In the genomic region with DNA sequence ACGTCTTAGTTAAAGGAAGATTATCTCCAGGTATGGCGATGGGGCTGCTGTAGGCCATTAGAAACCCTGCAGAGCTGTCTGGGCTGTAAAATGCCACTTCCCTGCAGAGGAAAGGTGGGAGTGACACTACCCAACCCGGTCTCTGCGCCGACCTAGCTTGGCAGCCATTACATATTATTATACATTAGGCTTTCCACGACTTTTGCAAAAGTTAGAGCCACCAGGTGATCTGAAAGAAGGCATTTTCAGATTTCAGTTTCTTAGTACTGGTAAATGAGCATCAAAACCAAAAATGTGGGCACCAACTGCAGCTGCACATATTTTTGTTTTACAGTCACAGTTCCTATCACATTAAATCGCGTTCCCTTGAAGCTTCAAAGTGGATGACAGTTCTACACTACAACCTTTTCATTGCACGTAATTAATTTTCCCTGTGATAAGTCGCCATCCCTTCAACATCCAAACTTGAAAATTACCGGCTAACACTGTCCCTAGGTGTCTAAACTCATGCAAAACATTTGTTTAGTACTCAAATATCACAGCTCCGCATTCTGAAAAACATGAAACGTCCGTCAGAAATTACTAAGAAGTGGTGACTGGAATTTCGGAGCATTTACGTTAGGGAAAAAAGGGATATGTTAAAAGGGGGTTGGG, we compare ENCODE assay signal across 8 cellular contexts.
DNase-seq lines count a peak whose midpoint lies in the region; ATAC-seq, FAIRE-seq and TF ChIP-seq lines count a peak whose summit lies in the region.

No MANE protein-coding gene starts in this region.

- H3K4me2 ChIP-seq in keratinocyte (ENCODE audit: control insufficient read depth, extremely low read depth, insufficient read depth, low read depth, low read length): peak overlapping the region; percentile 96

- no peak for DNase-seq in heart right ventricle
- DNase-seq in Right ventricle myocardium superior: no peak
- DNase-seq in keratinocyte (ENCODE audit: low read depth, low spot score): no peak
- no peak for DNase-seq in upper lobe of left lung
- no peak for DNase-seq in GM13977 (ENCODE audit: low spot score)
- no peak for DNase-seq in GM12892 (ENCODE audit: insufficient read length)
- DNase-seq in thyroid gland: no peak

- no peaks in the 10 kb centered on the region for H3K79me2 ChIP-seq in keratinocyte (ENCODE audit: control insufficient read depth, insufficient read depth, low read length)

- H3K4me1 ChIP-seq in heart right ventricle: peaks cover 0 to 32% (median 13%) of the 10 kb centered on the region in 9 donors
- peaks cover 47% of the 10 kb centered on the region for H3K4me1 ChIP-seq in keratinocyte (ENCODE audit: control insufficient read depth, extremely low read depth, insufficient read depth, low read length)
- H3K4me1 ChIP-seq in upper lobe of left lung: peaks cover 16 to 35% (median 27%) of the 10 kb centered on the region in 4 donors
- H3K4me1 ChIP-seq in thyroid gland: peaks cover 17 to 21% of the 10 kb centered on the region in 2 donors

- H3K4me3 ChIP-seq in heart right ventricle (peak overlapping the region in 6 of 10 donors; percentile 41 to 57 (median 54)), WI38 (ENCODE audit: low read depth, low read length) (peak overlapping the region; percentile 46), keratinocyte (ENCODE audit: control insufficient read depth in 2 of 3, extremely low read depth in 1 of 3, insufficient read depth in 2 of 3, low read depth in 1 of 3, low read length in 3 of 3) (peak overlapping the region; percentile 20 to 65 (median 64)), upper lobe of left lung (no peak overlapping the region), thyroid gland (replicated peaks in 1 of 3) (no peak overlapping the region)

- H3K27ac ChIP-seq in heart right ventricle (peak overlapping the region in 9 of 10 donors; percentile 81 to 91 (median 87)), keratinocyte (ENCODE audit: control insufficient read depth, insufficient read depth, low read length) (peak overlapping the region; percentile 89), upper lobe of left lung (peak overlapping the region; percentile 83 to 87 (median 85)), thyroid gland (no peak overlapping the region)

- peak overlapping the region; percentile 79 for H3K9ac ChIP-seq in keratinocyte (ENCODE audit: control insufficient read depth, extremely low read depth, insufficient read depth, low read length)

- TF ChIP-seq POLR2A in upper lobe of left lung (IDR thresholded peaks at IDR 0.05): no peak
- TF ChIP-seq POLR2A in GM12892 (IDR thresholded peaks at IDR 0.05; ENCODE audit: low read depth, low read length): no peak
- TF ChIP-seq POLR2A in thyroid gland (IDR thresholded peaks at IDR 0.05): no peak

- H2AFZ ChIP-seq in keratinocyte (ENCODE audit: control insufficient read depth, low read length): peak overlapping the region; percentile 83

- no peak for ATAC-seq in heart right ventricle
- ATAC-seq in Right ventricle myocardium superior (ENCODE audit: poor library complexity): no peak
- ATAC-seq in upper lobe of left lung (ENCODE audit: low FRiP score in 2 of 2): no peak

- no peaks in the 10 kb centered on the region for H3K9me1 ChIP-seq in keratinocyte (ENCODE audit: control insufficient read depth, extremely low read depth, insufficient read depth, low read length)

- dilution Hi-C loops in keratinocyte (cut with MboI; ENCODE audit: extremely low pct_ligation_motif_present, low sequenced_read_pairs): loop anchor here (25.0 kb wide), 1 partner anchor 94 kb away; the partner anchor contains the start of gene CHD2

- H3K27me3 ChIP-seq in heart right ventricle: no peaks in the 10 kb centered on the region
- no peaks in the 10 kb centered on the region for H3K27me3 ChIP-seq in keratinocyte (ENCODE audit: control insufficient read depth, extremely low read depth, insufficient read depth, low read length)
- no peaks in the 10 kb centered on the region for H3K27me3 ChIP-seq in upper lobe of left lung
- H3K27me3 ChIP-seq in thyroid gland: no peaks in the 10 kb centered on the region

- TF ChIP-seq EP300 in upper lobe of left lung (IDR thresholded peaks at IDR 0.05): no peak

- in situ Hi-C loops in GM13977 (cut with MboI; ENCODE audit: low pct_unique_long_range_greater_than_20kb, low sequenced_read_pairs, unreplicated experiment): loop anchor here (10.0 kb wide), 1 partner anchor 66 kb away; no protein-coding TSS in a partner anchor

- intact Hi-C loops in heart right ventricle (cut with DNase I): loop anchor here in 1 of 10 donors (10.0 kb wide), 1 partner anchor 66 kb away; no protein-coding TSS in a partner anchor
- intact Hi-C loops in Right ventricle myocardium superior (cut with DNase I): no loop called here
- intact Hi-C loops in thyroid gland (cut with DNase I): no loop called here

- TF ChIP-seq CTCF in heart right ventricle (IDR thresholded peaks at IDR 0.05): no peak
- no peak for TF ChIP-seq CTCF in WI38 (IDR thresholded peaks at IDR 0.05; ENCODE audit: low read depth, low read length)
- no peak for TF ChIP-seq CTCF in keratinocyte (optimal IDR thresholded peaks at IDR 0.05 in 1 of 3, IDR thresholded peaks at IDR 0.05 in 1 of 3, conservative IDR thresholded peaks at IDR 0.05 in 1 of 3; ENCODE audit: extremely low read depth in 1 of 3, insufficient read depth in 2 of 3, low read length in 3 of 3)
- TF ChIP-seq CTCF in upper lobe of left lung (IDR thresholded peaks at IDR 0.05): no peak
- TF ChIP-seq CTCF in GM13977 (IDR thresholded peaks at IDR 0.05; ENCODE audit: extremely low read depth, insufficient read depth, missing control alignments): no peak
- TF ChIP-seq CTCF in thyroid gland (IDR thresholded peaks at IDR 0.05): no peak

- WGBS in heart right ventricle, 2 donors: 49 to 60% methylated on average over 16 of the region's 16 CpGs
- 73 to 78% methylated on average over 16 of the region's 16 CpGs for WGBS in upper lobe of left lung, 2 donors
- WGBS in thyroid gland, 2 donors: 84 to 87% methylated on average over 16 of the region's 16 CpGs

- FAIRE-seq in keratinocyte (lab: Jason Lieb, UNC): peak; percentile 48
- no peak for FAIRE-seq in GM12892 (lab: Jason Lieb, UNC)

- H3K9me3 ChIP-seq in heart right ventricle (no peaks in the 10 kb centered on the region), keratinocyte (ENCODE audit: control insufficient read depth, low read depth, low read length) (no peaks in the 10 kb centered on the region), upper lobe of left lung (no peaks in the 10 kb centered on the region), thyroid gland (no peaks in the 10 kb centered on the region)

- H3K36me3 ChIP-seq in heart right ventricle (no peaks in the 10 kb centered on the region), keratinocyte (ENCODE audit: control insufficient read depth in 2 of 2, extremely low read depth in 1 of 2, insufficient read depth in 2 of 2, low read length in 2 of 2) (no peaks in the 10 kb centered on the region), upper lobe of left lung (no peaks in the 10 kb centered on the region), thyroid gland (no peaks in the 10 kb centered on the region)

- H4K20me1 ChIP-seq in keratinocyte (ENCODE audit: control insufficient read depth, extremely low read depth, insufficient read depth, low read length): no peaks in the 10 kb centered on the region

Comparison
In these comparisons a context has a peak if more than half of its experiments do, and no peak if none do; other contexts are left out.
1. H3K27ac ChIP-seq: peak in heart right ventricle (9 of 10), keratinocyte (single experiment) and upper lobe of left lung (4 of 4); none in thyroid gland (0 of 3).
2. H3K4me3 ChIP-seq: peak in heart right ventricle (6 of 10), WI38 (single experiment) and keratinocyte (3 of 3); none in upper lobe of left lung (0 of 4) and thyroid gland (0 of 3).